ENCODE assay signal across 8 cellular contexts in the genomic region with DNA sequence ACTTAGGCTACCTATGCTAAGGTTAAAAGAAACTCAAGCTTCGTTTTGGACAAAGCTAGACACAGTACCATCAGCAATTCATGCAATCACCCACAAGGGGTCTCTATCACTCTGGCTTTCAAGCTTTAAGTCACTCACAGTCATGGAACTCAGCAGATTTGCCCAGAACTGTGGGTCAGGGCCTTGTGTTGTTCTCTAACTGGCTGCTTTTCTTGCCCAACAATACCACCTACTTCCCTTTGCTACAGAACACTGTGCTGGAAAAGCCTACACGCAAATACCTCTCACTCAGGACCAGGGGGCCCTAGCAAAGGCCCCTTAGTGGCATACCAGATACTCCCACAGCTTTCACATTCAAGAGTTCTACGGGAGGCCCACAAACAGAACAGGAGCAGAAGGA. TPM values are rescaled to one million over a fixed set of nuclear protein-coding genes. Genes with fewer than 3 reads are reported as not detected.
DNase-seq lines count a peak whose midpoint lies in the region; ATAC-seq and TF ChIP-seq lines count a peak whose summit lies in the region.

No MANE protein-coding gene starts in this region.

- intact Hi-C loops in activated CD4-positive, alpha-beta T cell treated with anti-CD3 and anti-CD28 coated beads for 36 hours (cut with DNase I, micrococcal nuclease) = loop anchor here (1.0 to 2.0 kb wide), 7 partner anchors 9 to 114 kb away; a partner anchor contains a TSS

- H3K36me3 ChIP-seq in effector memory CD4-positive, alpha-beta T cell (ENCODE audit: control insufficient read depth, insufficient read depth, low read length) = peaks cover 12% of the 10 kb centered on the region
- H3K36me3 ChIP-seq in subcutaneous abdominal adipose tissue (ENCODE audit: control insufficient read depth in 5 of 5, insufficient read depth in 5 of 5, low read length in 5 of 5) = peaks cover 0 to 12% (median 5%) of the 10 kb centered on the region in 5 donors

- no peaks in the 10 kb centered on the region for H3K27me3 Mint-ChIP-seq in activated CD4-positive, alpha-beta T cell treated with anti-CD3 and anti-CD28 coated beads for 36 hours
- no peaks in the 10 kb centered on the region for H3K27me3 Mint-ChIP-seq in memory B cell

- H3K4me3 Mint-ChIP-seq in activated CD4-positive, alpha-beta T cell treated with anti-CD3 and anti-CD28 coated beads for 36 hours = peak overlapping the region; percentile 39
- H3K4me3 Mint-ChIP-seq in memory B cell = no peak overlapping the region

- no peaks in the 10 kb centered on the region for H3K27me3 ChIP-seq in effector memory CD4-positive, alpha-beta T cell (replicated peaks; ENCODE audit: control insufficient read depth, insufficient read depth, low read length, poor library complexity, severe bottlenecking)
- H3K27me3 ChIP-seq in subcutaneous abdominal adipose tissue (ENCODE audit: control insufficient read depth in 5 of 5, insufficient read depth in 4 of 5, low read length in 5 of 5) = no peaks in the 10 kb centered on the region

- H3K27ac Mint-ChIP-seq in activated CD4-positive, alpha-beta T cell treated with anti-CD3 and anti-CD28 coated beads for 36 hours = peak overlapping the region; percentile 89
- H3K27ac Mint-ChIP-seq in memory B cell = peak overlapping the region; percentile 25

- peak; percentile 65 for ATAC-seq in GM18519 (IDR thresholded peaks at IDR 0.05; ENCODE audit: low FRiP score, unreplicated experiment)
- peak; percentile 83 for ATAC-seq in HG03108 (IDR thresholded peaks at IDR 0.05; ENCODE audit: unreplicated experiment)
- peak; percentile 73 for ATAC-seq in activated CD4-positive, alpha-beta T cell treated with anti-CD3 and anti-CD28 coated beads for 36 hours
- peak; percentile 98 for ATAC-seq in memory B cell (ENCODE audit: low read depth)

- H3K9ac ChIP-seq in subcutaneous abdominal adipose tissue (ENCODE audit: low read length in 5 of 5) = peak overlapping the region in 1 of 5 donors; percentile 47

- H3K4me1 Mint-ChIP-seq in activated CD4-positive, alpha-beta T cell treated with anti-CD3 and anti-CD28 coated beads for 36 hours = peaks cover 74% of the 10 kb centered on the region
- peaks cover 20% of the 10 kb centered on the region for H3K4me1 Mint-ChIP-seq in memory B cell

- H3K36me3 Mint-ChIP-seq in activated CD4-positive, alpha-beta T cell treated with anti-CD3 and anti-CD28 coated beads for 36 hours (ENCODE audit: low read depth) = peaks cover 76% of the 10 kb centered on the region
- H3K36me3 Mint-ChIP-seq in memory B cell = peaks cover 9% of the 10 kb centered on the region

- CTCF ChIA-PET in activated CD4-positive, alpha-beta T cell treated with anti-CD3 and anti-CD28 coated beads for 36 hours (lab: Charles Lee) = interaction anchor here (0.6 to 26.8 kb wide), 33 partner anchors 9 to 556 kb away, joined by 3 to 411 read pairs (median 4); a partner anchor contains a TSS

- peak; percentile 96 for TF ChIP-seq CTCF in AG10803 (conservative IDR thresholded peaks at IDR 0.05; ENCODE audit: low read length)

- no peaks in the 10 kb centered on the region for H3K9me3 ChIP-seq in effector memory CD4-positive, alpha-beta T cell (ENCODE audit: control insufficient read depth, low read length)
- H3K9me3 ChIP-seq in subcutaneous abdominal adipose tissue (ENCODE audit: control insufficient read depth in 5 of 5, low read length in 5 of 5) = no peaks in the 10 kb centered on the region

- peaks cover 5% of the 10 kb centered on the region for H3K9me3 Mint-ChIP-seq in activated CD4-positive, alpha-beta T cell treated with anti-CD3 and anti-CD28 coated beads for 36 hours (ENCODE audit: low read depth)
- H3K9me3 Mint-ChIP-seq in memory B cell = no peaks in the 10 kb centered on the region

- H3K27ac ChIP-seq in effector memory CD4-positive, alpha-beta T cell (ENCODE audit: insufficient read depth, low read length, poor library complexity, severe bottlenecking) = no peak overlapping the region
- H3K27ac ChIP-seq in subcutaneous abdominal adipose tissue (ENCODE audit: low read depth, low read length) = peak overlapping the region; percentile 71

- peaks cover 10% of the 10 kb centered on the region for H3K4me1 ChIP-seq in effector memory CD4-positive, alpha-beta T cell (ENCODE audit: control insufficient read depth, insufficient read depth, low read length, poor library complexity, severe bottlenecking)
- peaks cover 0 to 7% (median 6%) of the 10 kb centered on the region in 5 donors for H3K4me1 ChIP-seq in subcutaneous abdominal adipose tissue (ENCODE audit: control insufficient read depth in 5 of 5, insufficient read depth in 5 of 5, low read length in 5 of 5)

- DNase-seq in AG10803 (ENCODE audit: low read depth) = peak; percentile 91
- peak; percentile 31 for DNase-seq in NCI-H2227 treated with DMSO at 0.1 percent for 48 hours (lab: John Stamatoyannopoulos, UW)
- peak; percentile 74 for DNase-seq in activated CD4-positive, alpha-beta T cell treated with anti-CD3 and anti-CD28 coated beads for 36 hours
- DNase-seq in effector memory CD4-positive, alpha-beta T cell = peak in 2 of 3 donors; percentile 24 to 52
- peak in 1 of 2 donors; percentile 66 for DNase-seq in memory B cell (ENCODE audit: low spot score in 2 of 2)

- POLR2A ChIA-PET in activated CD4-positive, alpha-beta T cell treated with anti-CD3 and anti-CD28 coated beads for 36 hours (lab: Charles Lee) = interaction anchor here (0.7 to 2.9 kb wide), 5 partner anchors 9 to 42 kb away, joined by 3 to 30 read pairs (median 5); a partner anchor contains a TSS

- no peak overlapping the region for H3K4me3 ChIP-seq in AG10803 (ENCODE audit: low read length)
- no peak overlapping the region for H3K4me3 ChIP-seq in effector memory CD4-positive, alpha-beta T cell (ENCODE audit: insufficient read depth, low read depth, low read length, poor library complexity, severe bottlenecking)
- H3K4me3 ChIP-seq in subcutaneous abdominal adipose tissue (ENCODE audit: low read depth in 1 of 5, low read length in 5 of 5) = no peak overlapping the region

RNA-seq across cellular contexts. Expression of a gene that starts 9.1 kb away (rescaled TPM):
- 10 to 100 TPM; 79.0 to 81.1 TPM for total RNA-seq in activated CD4-positive, alpha-beta T cell treated with anti-CD3 and anti-CD28 coated beads for 36 hours

RNA-seq across cellular contexts. Expression of a gene that starts 19.4 kb away (rescaled TPM):
- total RNA-seq in activated CD4-positive, alpha-beta T cell treated with anti-CD3 and anti-CD28 coated beads for 36 hours = 10 to 100 TPM; 46.8 to 48.6 TPM

RNA-seq across cellular contexts. Expression of a gene that starts 19.6 kb away (rescaled TPM):
- 1 to 10 TPM; 2.4 to 2.6 TPM for total RNA-seq in activated CD4-positive, alpha-beta T cell treated with anti-CD3 and anti-CD28 coated beads for 36 hours

RNA-seq across cellular contexts. Expression of a gene that starts 41.6 kb away (rescaled TPM):
- 100 to 1,000 TPM; 250 to 288 TPM for total RNA-seq in activated CD4-positive, alpha-beta T cell treated with anti-CD3 and anti-CD28 coated beads for 36 hours

RNA-seq across cellular contexts. Expression of a gene that starts 53.2 kb away (rescaled TPM):
- under 1 TPM; 0.37 to 0.63 TPM for total RNA-seq in activated CD4-positive, alpha-beta T cell treated with anti-CD3 and anti-CD28 coated beads for 36 hours
